In genomic region chr13:75327132-75327505, GRCh38 we compare ENCODE assay signal across 13 cellular contexts.
DNase-seq lines count a peak whose midpoint lies in the region; ATAC-seq lines count a peak whose summit lies in the region.
"Had no signal": no experiment of that assay in that cellular context is flagged by ENCODE, and none has a peak within 500 bp of the region (broad histone marks: within the 10 kb centered on the region; RNA-seq: fewer than 3 reads in every experiment).

No MANE protein-coding gene starts in this region.

- no peak overlapping the region for H3K4me3 ChIP-seq in skeletal muscle satellite cell (ENCODE audit: low read length)

- peak overlapping the region; percentile 88 for H3K4me3 Mint-ChIP-seq in activated CD4-positive, alpha-beta T cell treated with anti-CD3 and anti-CD28 coated beads for 36 hours
- H3K4me3 Mint-ChIP-seq in activated naive CD8-positive, alpha-beta T cell treated with anti-CD3 and anti-CD28 coated beads for 36 hours, result peak overlapping the region; percentile 96

- H3K27me3 Mint-ChIP-seq in activated CD4-positive, alpha-beta T cell treated with anti-CD3 and anti-CD28 coated beads for 36 hours, result no peaks in the 10 kb centered on the region
- H3K27me3 Mint-ChIP-seq in activated naive CD8-positive, alpha-beta T cell treated with anti-CD3 and anti-CD28 coated beads for 36 hours, result no peaks in the 10 kb centered on the region

- peak overlapping the region; percentile 53 for H3K4me2 ChIP-seq in skeletal muscle satellite cell (ENCODE audit: low read length)

- H3K9me3 Mint-ChIP-seq in activated CD4-positive, alpha-beta T cell treated with anti-CD3 and anti-CD28 coated beads for 36 hours (ENCODE audit: low read depth), result no peaks in the 10 kb centered on the region
- H3K9me3 Mint-ChIP-seq in activated naive CD8-positive, alpha-beta T cell treated with anti-CD3 and anti-CD28 coated beads for 36 hours, result no peaks in the 10 kb centered on the region

- peaks cover 29% of the 10 kb centered on the region for H3K4me1 Mint-ChIP-seq in activated CD4-positive, alpha-beta T cell treated with anti-CD3 and anti-CD28 coated beads for 36 hours
- peaks cover 27% of the 10 kb centered on the region for H3K4me1 Mint-ChIP-seq in activated naive CD8-positive, alpha-beta T cell treated with anti-CD3 and anti-CD28 coated beads for 36 hours

- no peak overlapping the region for H3K9ac ChIP-seq in skeletal muscle satellite cell (ENCODE audit: low read depth, low read length)

- peaks cover 9% of the 10 kb centered on the region for H3K36me3 Mint-ChIP-seq in activated CD4-positive, alpha-beta T cell treated with anti-CD3 and anti-CD28 coated beads for 36 hours (ENCODE audit: low read depth)
- H3K36me3 Mint-ChIP-seq in activated naive CD8-positive, alpha-beta T cell treated with anti-CD3 and anti-CD28 coated beads for 36 hours, result peaks cover 9% of the 10 kb centered on the region

- intact Hi-C loops in activated CD4-positive, alpha-beta T cell treated with anti-CD3 and anti-CD28 coated beads for 36 hours (cut with DNase I, micrococcal nuclease), result loop anchor here (2.0 to 10.0 kb wide), 10 partner anchors 14 to 1700 kb away; partner anchors contain the start of genes TBC1D4 (in 2 of the 2), CLN5 (in 1 of the 2), COMMD6 (in 1 of the 2) and FBXL3 (in 1 of the 2)

- peaks cover 13% of the 10 kb centered on the region for H3K4me1 ChIP-seq in skeletal muscle satellite cell (ENCODE audit: control insufficient read depth, insufficient read depth, low read length)

- H3K9me3 ChIP-seq in skeletal muscle satellite cell (replicated peaks; ENCODE audit: low read length), result no peaks in the 10 kb centered on the region
- H3K9me3 ChIP-seq: tibial nerve had no signal

- H3K27ac Mint-ChIP-seq in activated CD4-positive, alpha-beta T cell treated with anti-CD3 and anti-CD28 coated beads for 36 hours, result peak overlapping the region; percentile 98
- H3K27ac Mint-ChIP-seq in activated naive CD8-positive, alpha-beta T cell treated with anti-CD3 and anti-CD28 coated beads for 36 hours, result peak overlapping the region; percentile 97

- CTCF ChIA-PET in activated CD4-positive, alpha-beta T cell treated with anti-CD3 and anti-CD28 coated beads for 36 hours (lab: Charles Lee), result interaction anchor here (1.0 to 3.0 kb wide), 11 partner anchors 8 to 155 kb away, joined by 3 to 25 read pairs (median 6); partner anchors contain the start of gene TBC1D4

- POLR2A ChIA-PET in activated CD4-positive, alpha-beta T cell treated with anti-CD3 and anti-CD28 coated beads for 36 hours (lab: Charles Lee), result interaction anchor here (0.8 to 1.5 kb wide), 4 partner anchors 9 to 31 kb away, joined by 3 to 9 read pairs (median 4); no protein-coding TSS in a partner anchor

- no peaks in the 10 kb centered on the region for H3K36me3 ChIP-seq in skeletal muscle satellite cell (ENCODE audit: insufficient read depth, low read length)

- no peak for DNase-seq in activated CD4-positive, alpha-beta T cell treated with anti-CD3 and anti-CD28 coated beads for 36 hours
- DNase-seq in activated CD4-positive, alpha-beta T cell treated with anti-CD3 and anti-CD28 coated beads, Interleukin-2, amount 50 U/mL, for 1 hour, result no peak
- DNase-seq in activated naive CD8-positive, alpha-beta T cell treated with anti-CD3 and anti-CD28 coated beads for 36 hours, result no peak
- DNase-seq in AG08395 (ENCODE audit: low spot score) (no peak), mesenteric fat pad (ENCODE audit: low spot score) (no peak)
- DNase-seq: cerebellar nuclear complex, kidney glomerular epithelial cell, NCI-H1092, NCI-H774 had no signal

- ATAC-seq in activated CD4-positive, alpha-beta T cell treated with anti-CD3 and anti-CD28 coated beads for 36 hours, result no peak
- ATAC-seq in HG02938 (IDR thresholded peaks at IDR 0.05; ENCODE audit: unreplicated experiment) (peak; percentile 5), HG03039 (IDR thresholded peaks at IDR 0.05; ENCODE audit: unreplicated experiment) (no peak)

- H3K27me3 ChIP-seq in skeletal muscle satellite cell (ENCODE audit: control insufficient read depth, insufficient read depth, low read length), result no peaks in the 10 kb centered on the region
- H3K27me3 ChIP-seq: tibial nerve had no signal
